ENCODE assay signal across 19 cellular contexts in the genomic region with DNA sequence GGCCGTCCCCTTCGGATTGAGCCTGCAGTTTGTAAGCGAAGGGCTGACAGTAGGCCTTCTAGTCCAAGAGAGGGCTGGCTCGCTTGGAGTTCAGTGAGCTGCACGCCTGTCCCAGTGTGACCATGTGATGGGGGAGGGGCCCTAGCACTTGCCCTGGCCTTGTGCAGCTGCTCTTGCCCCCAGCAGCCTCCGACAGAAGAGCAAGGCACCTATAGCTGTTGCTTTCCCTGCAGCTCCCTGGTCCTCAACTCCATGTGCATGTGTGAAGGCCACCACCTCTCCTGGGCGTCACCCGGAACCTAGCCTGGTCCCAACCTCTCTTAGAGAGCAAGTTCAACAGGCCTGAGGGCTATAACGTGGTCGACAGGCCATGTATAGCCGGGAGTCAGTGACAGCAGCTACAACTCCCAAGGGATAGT.
"Had no signal": no experiment of that assay in that cellular context is flagged by ENCODE, and none has a peak within 500 bp of the region (broad histone marks: within the 10 kb centered on the region; RNA-seq: fewer than 3 reads in every experiment).

No MANE protein-coding gene starts in this region.

- ATAC-seq: activated naive CD8-positive, alpha-beta T cell treated with anti-CD3 and anti-CD28 coated beads, Interleukin-2, amount 50 U/mL, for 24 hours; heart right ventricle; natural killer cell; stimulated activated naive CD8-positive, alpha-beta T cell treated with anti-CD3 and anti-CD28 coated beads, Interleukin-15, Interleukin-2, amounts not matched to agents 100 U/mL and 50 U/mL, for 24 hours had no signal

- H3K27me3 Mint-ChIP-seq: activated CD4-positive, alpha-beta memory T cell treated with anti-CD3 and anti-CD28 coated beads for 36 hours; activated naive CD8-positive, alpha-beta T cell treated with anti-CD3 and anti-CD28 coated beads, Interleukin-2, amount 50 U/mL, for 24 hours; memory B cell had no signal

- FAIRE-seq: colon, keratinocyte had no signal

- DNase-seq: activated CD4-positive, alpha-beta memory T cell treated with anti-CD3 and anti-CD28 coated beads for 36 hours; activated CD4-positive, CD25-positive, alpha-beta regulatory T cell treated with anti-CD3 and anti-CD28 coated beads, Interleukin-2, amount 50 U/mL, for 72 hours; activated CD8-positive, alpha-beta memory T cell treated with anti-CD3 and anti-CD28 coated beads, Interleukin-2, amount 50 U/mL, for 48 hours; activated naive CD4-positive, alpha-beta T cell; activated naive CD8-positive, alpha-beta T cell treated with anti-CD3 and anti-CD28 coated beads, Interleukin-2, amount 50 U/mL, for 24 hours; foreskin melanocyte; heart right ventricle; left ventricle myocardium inferior; natural killer cell; occipital lobe; stimulated activated CD4-positive, alpha-beta T cell treated with anti-CD3 and anti-CD28 coated beads, Interleukin-12 subunit alpha, Interleukin-12 subunit beta, amount 100 ng/mL, for 4 hours; stimulated activated naive CD8-positive, alpha-beta T cell treated with anti-CD3 and anti-CD28 coated beads, Interleukin-15, Interleukin-2, amounts not matched to agents 100 U/mL and 50 U/mL, for 24 hours; upper lobe of left lung had no signal

- H3K9me3 Mint-ChIP-seq: activated CD4-positive, alpha-beta memory T cell treated with anti-CD3 and anti-CD28 coated beads for 36 hours; activated naive CD8-positive, alpha-beta T cell treated with anti-CD3 and anti-CD28 coated beads, Interleukin-2, amount 50 U/mL, for 24 hours; activated T-helper 1 cell treated with anti-CD3 and anti-CD28 coated beads, Interleukin-12 subunit alpha, Interleukin-12 subunit beta, Interleukin-2, Interleukin-4 antibody, amounts not matched to agents 30 ng/mL and 10 ng/mL and 1 ng/mL, durations not matched to agents 14 hours and 24 hours and 36 hours; memory B cell; natural killer cell had no signal

- H3K27ac Mint-ChIP-seq: activated CD4-positive, alpha-beta memory T cell treated with anti-CD3 and anti-CD28 coated beads for 36 hours; activated naive CD8-positive, alpha-beta T cell treated with anti-CD3 and anti-CD28 coated beads, Interleukin-2, amount 50 U/mL, for 24 hours; activated T-helper 1 cell treated with anti-CD3 and anti-CD28 coated beads, Interleukin-12 subunit alpha, Interleukin-12 subunit beta, Interleukin-2, Interleukin-4 antibody, amounts not matched to agents 30 ng/mL and 10 ng/mL and 1 ng/mL, durations not matched to agents 14 hours and 24 hours and 36 hours; memory B cell; natural killer cell had no signal

- H3K9me3 ChIP-seq: ascending aorta, heart right ventricle, left ventricle myocardium inferior, suprapubic skin, upper lobe of left lung had no signal

- H3K4me3 Mint-ChIP-seq: activated CD4-positive, alpha-beta memory T cell treated with anti-CD3 and anti-CD28 coated beads for 36 hours; activated naive CD8-positive, alpha-beta T cell treated with anti-CD3 and anti-CD28 coated beads, Interleukin-2, amount 50 U/mL, for 24 hours; activated T-helper 1 cell treated with anti-CD3 and anti-CD28 coated beads, Interleukin-12 subunit alpha, Interleukin-12 subunit beta, Interleukin-2, Interleukin-4 antibody, amounts not matched to agents 30 ng/mL and 10 ng/mL and 1 ng/mL, durations not matched to agents 14 hours and 24 hours and 36 hours; memory B cell; natural killer cell had no signal

- H3K27me3 ChIP-seq: ascending aorta, suprapubic skin, upper lobe of left lung had no signal

- H3K4me3 ChIP-seq: ascending aorta, heart right ventricle, left ventricle myocardium inferior, suprapubic skin, upper lobe of left lung had no signal

- H3K27ac ChIP-seq: ascending aorta, left ventricle myocardium inferior, suprapubic skin, upper lobe of left lung had no signal

- H3K36me3 Mint-ChIP-seq: natural killer cell had no signal
